8 cellular contexts compared by ENCODE assay signal in the genomic region with DNA sequence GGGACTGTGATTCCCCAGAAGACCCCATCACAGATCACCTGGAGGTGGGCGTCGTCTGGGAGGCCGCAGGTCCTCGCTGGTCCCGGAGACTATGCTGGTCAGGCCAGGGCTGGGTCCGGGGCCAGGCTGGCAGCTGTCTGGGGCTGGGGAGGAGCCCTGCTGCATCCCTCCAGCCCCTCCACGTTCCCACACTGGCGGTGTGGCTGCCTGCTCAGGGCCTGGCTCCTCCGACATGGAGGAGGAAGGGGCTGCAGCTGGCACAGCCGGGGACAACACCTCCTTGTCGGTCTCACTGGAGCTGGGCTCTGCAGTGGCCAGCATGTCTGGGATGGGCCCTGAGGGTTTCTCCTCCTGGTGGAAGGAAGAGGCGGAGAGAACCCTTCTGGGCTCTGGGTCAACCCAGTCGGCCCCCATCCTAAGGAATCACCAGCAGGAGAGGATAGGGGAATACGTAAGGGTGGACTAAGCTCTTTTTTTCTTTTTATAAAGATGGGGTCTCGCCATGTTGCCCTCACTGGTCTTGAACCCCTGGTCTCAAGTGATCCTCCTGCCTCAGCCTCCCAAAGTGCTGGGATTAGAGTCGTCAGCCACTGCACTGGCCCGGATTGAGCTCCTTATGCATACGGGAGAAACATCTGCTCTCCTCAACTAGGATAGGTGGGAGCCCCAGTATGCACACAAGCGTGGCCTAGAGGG. TPM values are rescaled to one million over a fixed set of nuclear protein-coding genes. Genes with fewer than 3 reads are reported as not detected.
DNase-seq lines count a peak whose midpoint lies in the region; ATAC-seq and TF ChIP-seq lines count a peak whose summit lies in the region.

No MANE protein-coding gene starts in this region.

- peaks cover 35% of the 10 kb centered on the region for H3K36me3 Mint-ChIP-seq in CD4-positive, alpha-beta T cell (ENCODE audit: low read depth)

- H3K4me1 ChIP-seq in OCI-LY3 (ENCODE audit: low read length) (peaks cover 11% of the 10 kb centered on the region; the same call in 1 of the 2 replicates), endocrine pancreas (ENCODE audit: control insufficient read depth, insufficient read depth, low read length) (no peaks in the 10 kb centered on the region), neuron (ENCODE audit: insufficient read depth, low read length) (peaks cover 9% of the 10 kb centered on the region)

- H3K4me1 Mint-ChIP-seq in CD4-positive, alpha-beta T cell (ENCODE audit: low read depth), result peaks cover 53% of the 10 kb centered on the region

- peak overlapping the region; percentile 86 for H3K9ac ChIP-seq in OCI-LY3 (ENCODE audit: low read length)
- H3K9ac ChIP-seq in endocrine pancreas (ENCODE audit: control insufficient read depth, insufficient read depth, low read length), result peak overlapping the region; percentile 27

- TF ChIP-seq CTCF in CD4-positive, alpha-beta T cell (IDR thresholded peaks at IDR 0.05), result no peak
- TF ChIP-seq CTCF in OCI-LY3 (IDR thresholded peaks at IDR 0.05; ENCODE audit: low read depth, low read length), result no peak

- H4K20me1 ChIP-seq in OCI-LY3 (ENCODE audit: insufficient read depth, low read length), result no peaks in the 10 kb centered on the region

- CTCF ChIA-PET in CD4-positive, alpha-beta T cell (lab: Charles Lee), result interaction anchor here (1.5 to 5.5 kb wide), 2 partner anchors 67 to 100 kb away, joined by 4 to 41 read pairs; a partner anchor contains a TSS

- H3K79me2 ChIP-seq in OCI-LY3 (ENCODE audit: low read length), result peaks cover 11% of the 10 kb centered on the region

- peak overlapping the region; percentile 88 for H3K4me2 ChIP-seq in OCI-LY3 (ENCODE audit: low read length)

- no peak for DNase-seq in CD4-positive, alpha-beta T cell
- no peak for DNase-seq in HK-2 (ENCODE audit: unreplicated experiment)
- DNase-seq in A172 (ENCODE audit: low spot score), result no peak

- H3K36me3 ChIP-seq in OCI-LY3 (replicated peaks; ENCODE audit: low read depth, low read length), result peaks cover 12% of the 10 kb centered on the region
- H3K36me3 ChIP-seq in endocrine pancreas (ENCODE audit: control insufficient read depth, insufficient read depth, low read length), result no peaks in the 10 kb centered on the region
- H3K36me3 ChIP-seq in neuron (ENCODE audit: insufficient read depth, low read length), result peaks cover 17% of the 10 kb centered on the region

- peak overlapping the region; percentile 91 for H3K4me3 Mint-ChIP-seq in CD4-positive, alpha-beta T cell

- H3K9me3 ChIP-seq in CD4-positive, alpha-beta T cell (ENCODE audit: control insufficient read depth, low read length), result no peaks in the 10 kb centered on the region
- H3K9me3 ChIP-seq in OCI-LY3 (ENCODE audit: insufficient read depth, low read length) (no peaks in the 10 kb centered on the region), endocrine pancreas (ENCODE audit: control insufficient read depth, low read length) (no peaks in the 10 kb centered on the region), neuron (ENCODE audit: low read length) (no peaks in the 10 kb centered on the region)

- H3K4me3 ChIP-seq in OCI-LY3 (ENCODE audit: low read length) (peak overlapping the region; percentile 85), endocrine pancreas (ENCODE audit: control insufficient read depth, insufficient read depth, low read length) (no peak overlapping the region), neuron (ENCODE audit: low read length) (peak overlapping the region; percentile 67)

- H3K27me3 ChIP-seq in CD4-positive, alpha-beta T cell (ENCODE audit: control insufficient read depth, insufficient read depth, low read length), result no peaks in the 10 kb centered on the region
- H3K27me3 ChIP-seq in OCI-LY3 (ENCODE audit: low read depth, low read length), result peaks cover 5% of the 10 kb centered on the region; the same call in 1 of the 2 replicates
- H3K27me3 ChIP-seq in endocrine pancreas (ENCODE audit: control insufficient read depth, insufficient read depth, low read length), result no peaks in the 10 kb centered on the region
- no peaks in the 10 kb centered on the region for H3K27me3 ChIP-seq in neuron (ENCODE audit: insufficient read depth, low read length)

- no peaks in the 10 kb centered on the region for H3K27me3 Mint-ChIP-seq in CD4-positive, alpha-beta T cell

- peak overlapping the region; percentile 91; the same call in 1 of the 2 replicates for H2AFZ ChIP-seq in OCI-LY3 (ENCODE audit: low read depth, low read length)
- no peak overlapping the region for H2AFZ ChIP-seq in neuron (ENCODE audit: low read depth, low read length)

- H3K9me3 Mint-ChIP-seq in CD4-positive, alpha-beta T cell, result no peaks in the 10 kb centered on the region

- POLR2A ChIA-PET in CD4-positive, alpha-beta T cell (lab: Charles Lee), result interaction anchor here (1.0 to 8.6 kb wide), 22 partner anchors 7 to 170 kb away, joined by 3 to 185 read pairs (median 9); a partner anchor contains a TSS

- intact Hi-C loops in CD4-positive, alpha-beta T cell (cut with DNase I, micrococcal nuclease), result no loop called here

- H3K27ac Mint-ChIP-seq in CD4-positive, alpha-beta T cell, result peak overlapping the region; percentile 100

- ATAC-seq in CD4-positive, alpha-beta T cell (ENCODE audit: poor library complexity), result no peak
- ATAC-seq in GM18519 (IDR thresholded peaks at IDR 0.05; ENCODE audit: low FRiP score, unreplicated experiment) (no peak), GM21619 (IDR thresholded peaks at IDR 0.05; ENCODE audit: unreplicated experiment) (no peak)

- peak overlapping the region; percentile 97 for H3K27ac ChIP-seq in CD4-positive, alpha-beta T cell (ENCODE audit: low read depth, low read length)
- H3K27ac ChIP-seq in OCI-LY3 (ENCODE audit: low read length), result peak overlapping the region; percentile 72

RNA-seq across cellular contexts. Expression of a gene that starts 0.8 kb away (rescaled TPM):
- total RNA-seq in CD4-positive, alpha-beta T cell, result 10 to 100 TPM; 36.3 to 38.0 TPM
- total RNA-seq in A172 (2014; rRNA removed; shearing (Covaris generic)), result 3.4 and 17.7 TPM in 2 replicates

RNA-seq across cellular contexts. Expression of a gene that starts 10.7 kb away (rescaled TPM):
- total RNA-seq in CD4-positive, alpha-beta T cell, result 1 to 10 TPM; 4.3 to 6.3 TPM
- not detected in 2 replicates for total RNA-seq in A172 (2014; rRNA removed; shearing (Covaris generic))
